In the genomic region with DNA sequence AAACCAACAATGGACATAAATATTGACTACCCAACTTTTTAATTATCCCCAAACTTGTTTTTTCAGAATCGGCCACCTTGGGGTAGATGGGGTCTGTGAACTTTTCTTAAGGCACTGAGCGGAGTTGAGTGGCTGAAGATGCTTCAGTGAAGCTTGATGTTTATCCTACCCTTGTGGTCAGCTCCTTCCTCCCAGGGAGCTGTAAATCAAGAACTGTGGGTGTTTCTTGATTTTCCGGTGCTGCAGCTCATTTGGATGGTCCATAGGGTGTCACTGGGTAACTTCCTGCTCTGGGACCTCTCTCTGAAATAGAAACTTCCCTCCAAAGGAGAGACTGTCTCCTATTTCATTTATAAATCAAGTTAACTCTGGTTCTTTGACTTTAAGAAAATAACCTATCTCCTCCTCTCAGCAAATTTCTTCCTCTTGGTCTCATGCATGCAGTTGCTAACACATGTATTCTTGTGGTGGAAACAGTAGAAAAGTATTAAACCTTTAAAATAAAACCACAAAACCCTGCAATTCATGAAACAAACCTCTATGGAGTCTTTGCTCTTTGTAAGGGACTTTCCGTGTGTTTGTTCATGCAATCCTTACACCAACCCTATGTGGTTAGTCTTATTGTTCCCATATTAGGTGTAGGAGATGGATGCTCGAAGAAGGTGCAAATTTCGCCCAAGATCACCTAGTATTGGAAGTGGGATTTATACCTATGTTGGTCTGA, we compare ENCODE assay signal across 14 cellular contexts.
DNase-seq lines count a peak whose midpoint lies in the region; TF ChIP-seq lines count a peak whose summit lies in the region.
"Had no signal": no experiment of that assay in that cellular context is flagged by ENCODE, and none has a peak within 500 bp of the region (broad histone marks: within the 10 kb centered on the region; RNA-seq: fewer than 3 reads in every experiment).

No MANE protein-coding gene starts in this region.

- H3K4me3 Mint-ChIP-seq in T-helper 1 cell treated with Interleukin-12 subunit alpha and Interleukin-12 subunit beta and Interleukin-4 antibody, amounts not matched to agents 30 μg/mL and 1 μg/mL, for 36 hours, result peak overlapping the region; percentile 18
- H3K4me3 Mint-ChIP-seq: CD14-positive monocyte had no signal

- H3K4me3 ChIP-seq in BLaER1 treated with 17β-estradiol and CSF1 and Interleukin-3, amounts not matched to agents 10 nM and 100 nM, result peak overlapping the region in 6 of 10 experiments; percentile 9 to 42 (median 28); a peak in 6 of 20 replicates
- H3K4me3 ChIP-seq in coronary artery, result no peak overlapping the region
- H3K4me3 ChIP-seq: heart left ventricle, lung, prostate gland had no signal

- peaks cover 43 to 84% (median 70%) of the 10 kb centered on the region in 10 experiments for H3K4me1 ChIP-seq in BLaER1 treated with 17β-estradiol and CSF1 and Interleukin-3, amounts not matched to agents 10 nM and 100 nM

- no peaks in the 10 kb centered on the region for H3K27me3 ChIP-seq in BLaER1 treated with 17β-estradiol and CSF1 and Interleukin-3, amounts not matched to agents 10 nM and 100 nM
- H3K27me3 ChIP-seq: heart left ventricle had no signal

- peaks cover 11 to 24% (median 17%) of the 10 kb centered on the region in 11 experiments; a peak in 19 of 22 replicates for H3K9me3 ChIP-seq in BLaER1 treated with 17β-estradiol and CSF1 and Interleukin-3, amounts not matched to agents 10 nM and 100 nM (replicated peaks in 1 of 11)
- H3K9me3 ChIP-seq: heart left ventricle, prostate gland had no signal

- DNase-seq in HK-2 (ENCODE audit: unreplicated experiment) (peak; percentile 27), kidney glomerular epithelial cell (lab: John Stamatoyannopoulos, UW) (peak; percentile 81), NCI-H1417 treated with DMSO at 0.1 percent for 48 hours (lab: John Stamatoyannopoulos, UW) (no peak), coronary artery (ENCODE audit: low spot score) (no peak), nucleus accumbens (lab: John Stamatoyannopoulos, UW) (no peak), NCI-H2171 (lab: John Stamatoyannopoulos, UW) (no peak)
- DNase-seq: heart left ventricle; NCI-H2081; stimulated activated CD4-positive, alpha-beta T cell treated with anti-CD3 and anti-CD28 coated beads, Interleukin-4, amount 100 ng/mL, for 24 hours had no signal

- no peaks in the 10 kb centered on the region for H3K9me3 Mint-ChIP-seq in T-helper 1 cell treated with Interleukin-12 subunit alpha and Interleukin-12 subunit beta and Interleukin-4 antibody, amounts not matched to agents 30 μg/mL and 1 μg/mL, for 36 hours
- H3K9me3 Mint-ChIP-seq: CD14-positive monocyte had no signal

- no peak for TF ChIP-seq CTCF in coronary artery (IDR thresholded peaks at IDR 0.05)

- H3K27ac Mint-ChIP-seq in T-helper 1 cell treated with Interleukin-12 subunit alpha and Interleukin-12 subunit beta and Interleukin-4 antibody, amounts not matched to agents 30 μg/mL and 1 μg/mL, for 36 hours, result peak overlapping the region; percentile 18
- H3K27ac Mint-ChIP-seq: CD14-positive monocyte had no signal

- H3K27me3 Mint-ChIP-seq in T-helper 1 cell treated with Interleukin-12 subunit alpha and Interleukin-12 subunit beta and Interleukin-4 antibody, amounts not matched to agents 30 μg/mL and 1 μg/mL, for 36 hours (ENCODE audit: low read depth), result peaks cover 3% of the 10 kb centered on the region

- H3K4me1 Mint-ChIP-seq in T-helper 1 cell treated with Interleukin-12 subunit alpha and Interleukin-12 subunit beta and Interleukin-4 antibody, amounts not matched to agents 30 μg/mL and 1 μg/mL, for 36 hours (ENCODE audit: low read depth), result peaks cover 15% of the 10 kb centered on the region
- H3K4me1 Mint-ChIP-seq: CD14-positive monocyte had no signal

- no peaks in the 10 kb centered on the region for H4K20me1 ChIP-seq in BLaER1 treated with 17β-estradiol and CSF1 and Interleukin-3, amounts not matched to agents 10 nM and 100 nM

- peak overlapping the region; percentile 32 to 90 (median 82) for H3K4me2 ChIP-seq in BLaER1 treated with 17β-estradiol and CSF1 and Interleukin-3, amounts not matched to agents 10 nM and 100 nM

- peak overlapping the region in 8 of 11 experiments; percentile 22 to 71 (median 62); a peak in 15 of 22 replicates for H3K9ac ChIP-seq in BLaER1 treated with 17β-estradiol and CSF1 and Interleukin-3, amounts not matched to agents 10 nM and 100 nM

- no peaks in the 10 kb centered on the region for H3K36me3 Mint-ChIP-seq in T-helper 1 cell treated with Interleukin-12 subunit alpha and Interleukin-12 subunit beta and Interleukin-4 antibody, amounts not matched to agents 30 μg/mL and 1 μg/mL, for 36 hours (ENCODE audit: low read depth)
- H3K36me3 Mint-ChIP-seq: CD14-positive monocyte had no signal

- H3K27ac ChIP-seq in BLaER1 treated with 17β-estradiol and CSF1 and Interleukin-3, amounts not matched to agents 10 nM and 100 nM, result peak overlapping the region in 9 of 11 experiments; percentile 28 to 81 (median 77); a peak in 17 of 22 replicates
- H3K27ac ChIP-seq in coronary artery, result no peak overlapping the region
- H3K27ac ChIP-seq: heart left ventricle had no signal

- no peaks in the 10 kb centered on the region for H3K36me3 ChIP-seq in BLaER1 treated with 17β-estradiol and CSF1 and Interleukin-3, amounts not matched to agents 10 nM and 100 nM
- H3K36me3 ChIP-seq: heart left ventricle, prostate gland had no signal

Comparison
In these comparisons a context has a peak if more than half of its experiments do, and no peak if none do; other contexts are left out.
1. H3K27ac ChIP-seq: peak in BLaER1 treated with 17β-estradiol and CSF1 and Interleukin-3, amounts not matched to agents 10 nM and 100 nM (9 of 11); none in coronary artery (0 of 2).
2. DNase-seq: peak in HK-2 (single experiment) and kidney glomerular epithelial cell (single experiment); none in NCI-H1417 treated with DMSO at 0.1 percent for 48 hours (single experiment), coronary artery (single experiment), nucleus accumbens (0 of 56) and NCI-H2171 (single experiment).